8 cellular contexts compared by ENCODE assay signal in the genomic region with DNA sequence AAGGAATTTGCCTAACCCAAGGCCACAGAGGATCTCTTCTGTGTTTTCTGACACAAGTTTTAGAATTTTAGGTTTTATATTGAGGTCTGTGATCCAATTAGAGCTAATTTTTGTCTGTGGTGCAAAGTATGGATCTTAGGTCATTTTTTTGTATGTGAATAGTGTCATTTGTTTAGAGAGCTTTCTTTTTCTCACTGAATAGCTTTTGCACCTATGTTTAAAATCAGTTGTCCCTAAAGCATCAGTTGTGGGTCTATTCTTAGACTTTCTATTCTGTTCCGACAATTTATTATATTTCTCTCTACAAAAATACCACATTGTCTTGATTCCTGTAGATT. TPM values are rescaled to one million over a fixed set of nuclear protein-coding genes. Genes with fewer than 3 reads are reported as not detected.
DNase-seq lines count a peak whose midpoint lies in the region; ATAC-seq, FAIRE-seq and TF ChIP-seq lines count a peak whose summit lies in the region.

No MANE protein-coding gene starts in this region.

- H3K9me2 ChIP-seq in OCI-LY7 (ENCODE audit: insufficient read depth, low read length): no peaks in the 10 kb centered on the region

- H3K9me3 Mint-ChIP-seq in CD4-positive, CD25-positive, alpha-beta regulatory T cell: peaks cover 0 to 4% (median 0%) of the 10 kb centered on the region in 7 donors

- H3K27me3 Mint-ChIP-seq in CD4-positive, CD25-positive, alpha-beta regulatory T cell: no peaks in the 10 kb centered on the region

- FAIRE-seq in small intestine (lab: Jason Lieb, UNC): peak; percentile 10

- H3K4me2 ChIP-seq in OCI-LY7 (ENCODE audit: low read length): peak overlapping the region; percentile 82

- H3K79me2 ChIP-seq in OCI-LY7 (ENCODE audit: insufficient read depth, low read depth, low read length): peaks cover 18% of the 10 kb centered on the region; the same call in 1 of the 2 replicates

- no TSS peak for BruUV-seq in OCI-LY7 (replicated peaks; lab: Mats Ljungman, UMichigan)

- intact Hi-C loops in OCI-LY7 (cut with micrococcal nuclease; ENCODE audit: unreplicated experiment): no loop called here

- H3K27ac ChIP-seq in CD4-positive, CD25-positive, alpha-beta regulatory T cell (ENCODE audit: insufficient read depth, low read length, poor library complexity, severe bottlenecking): peak overlapping the region; percentile 87
- H3K27ac ChIP-seq in OCI-LY7 (ENCODE audit: low read depth, low read length, poor library complexity, severe bottlenecking) (peak overlapping the region; percentile 78), small intestine (ENCODE audit: low read depth in 1 of 2, low read length in 1 of 2) (peak overlapping the region in 1 of 2 donors; percentile 98)

- 4 to 45% (median 23%) methylated on average over 1 of the region's 1 CpG for WGBS in small intestine, 3 donors

- no peaks in the 10 kb centered on the region for H3K27me3 ChIP-seq in CD4-positive, CD25-positive, alpha-beta regulatory T cell (ENCODE audit: control insufficient read depth, insufficient read depth, low read length)
- H3K27me3 ChIP-seq in small intestine (ENCODE audit: control insufficient read depth in 2 of 2, insufficient read depth in 2 of 2, low read length in 2 of 2): no peaks in the 10 kb centered on the region

- peaks cover 14% of the 10 kb centered on the region for H3K4me1 ChIP-seq in CD4-positive, CD25-positive, alpha-beta regulatory T cell (ENCODE audit: control insufficient read depth, insufficient read depth, low read length, poor library complexity, severe bottlenecking)
- peaks cover 10% of the 10 kb centered on the region for H3K4me1 ChIP-seq in OCI-LY7 (ENCODE audit: insufficient read depth, low read length, poor library complexity, severe bottlenecking)
- H3K4me1 ChIP-seq in small intestine (ENCODE audit: control insufficient read depth in 2 of 2, insufficient read depth in 1 of 2, low read depth in 1 of 2, low read length in 1 of 2): no peaks in the 10 kb centered on the region

- CTCF ChIA-PET in OCI-LY7 (lab: Charles Lee; ENCODE audit: unreplicated experiment): no interaction called here

- H4K20me1 ChIP-seq in OCI-LY7 (ENCODE audit: insufficient read depth, low read length): peaks cover 10% of the 10 kb centered on the region; the same call in 1 of the 2 replicates

- peak overlapping the region; percentile 88 for H3K4me3 ChIP-seq in CD4-positive, CD25-positive, alpha-beta regulatory T cell (ENCODE audit: low read depth, low read length)
- H3K4me3 ChIP-seq in OCI-LY7 (ENCODE audit: low read depth, low read length, poor library complexity, severe bottlenecking) (peak overlapping the region; percentile 86), fibroblast of mammary gland (ENCODE audit: control insufficient read depth, low read depth, low read length) (peak overlapping the region; percentile 66), small intestine (ENCODE audit: low read depth in 1 of 2, low read length in 2 of 2) (peak overlapping the region in 1 of 2 donors; percentile 78)

- peaks cover 28% of the 10 kb centered on the region for H3K36me3 Mint-ChIP-seq in CD4-positive, CD25-positive, alpha-beta regulatory T cell

- peaks cover 23 to 51% (median 42%) of the 10 kb centered on the region in 4 donors for H3K4me1 Mint-ChIP-seq in CD4-positive, CD25-positive, alpha-beta regulatory T cell

- peaks cover 15% of the 10 kb centered on the region for H3K36me3 ChIP-seq in CD4-positive, CD25-positive, alpha-beta regulatory T cell (ENCODE audit: control insufficient read depth, insufficient read depth, low read length)
- H3K36me3 ChIP-seq in OCI-LY7 (ENCODE audit: insufficient read depth, low read length) (peaks cover 26% of the 10 kb centered on the region), small intestine (ENCODE audit: control insufficient read depth in 2 of 2, insufficient read depth in 2 of 2, low read length in 2 of 2) (peaks cover 2 to 3% of the 10 kb centered on the region in 2 donors)

- DNase-seq in CD4-positive, CD25-positive, alpha-beta regulatory T cell: no peak
- DNase-seq in OCI-LY7 (ENCODE audit: low spot score) (no peak), fibroblast of mammary gland (ENCODE audit: low read depth) (no peak), small intestine (no peak), epidermal melanocyte (ENCODE audit: insufficient read length, low spot score) (no peak), NCI-H510A (lab: John Stamatoyannopoulos, UW) (no peak), cortex of kidney (lab: John Stamatoyannopoulos, UW) (no peak)

- H3K9me3 ChIP-seq in CD4-positive, CD25-positive, alpha-beta regulatory T cell (ENCODE audit: control insufficient read depth in 2 of 2, low read length in 2 of 2): no peaks in the 10 kb centered on the region
- H3K9me3 ChIP-seq in OCI-LY7 (ENCODE audit: low read length) (no peaks in the 10 kb centered on the region), small intestine (ENCODE audit: control insufficient read depth, low read depth) (no peaks in the 10 kb centered on the region)

- peak overlapping the region; percentile 71; the same call in 1 of the 2 replicates for H2AFZ ChIP-seq in OCI-LY7 (ENCODE audit: low read length)

- H3K27ac Mint-ChIP-seq in CD4-positive, CD25-positive, alpha-beta regulatory T cell: peak overlapping the region; percentile 34 to 95 (median 92)

- ATAC-seq in CD4-positive, CD25-positive, alpha-beta regulatory T cell (ENCODE audit: low read depth in 2 of 2): no peak
- ATAC-seq in GM21529 (IDR thresholded peaks at IDR 0.05; ENCODE audit: unreplicated experiment): peak; percentile 11

- peak overlapping the region; percentile 92 to 96 (median 92) for H3K4me3 Mint-ChIP-seq in CD4-positive, CD25-positive, alpha-beta regulatory T cell

- POLR2A ChIA-PET in OCI-LY7 (lab: Charles Lee): interaction anchor here (0.6 to 1.5 kb wide), 7 partner anchors 10 to 1074 kb away, joined by 3 to 6 read pairs (median 3); a partner anchor contains a TSS

- no peak for TF ChIP-seq CTCF in OCI-LY7 (conservative IDR thresholded peaks at IDR 0.05; ENCODE audit: low read length)
- no peak for TF ChIP-seq CTCF in fibroblast of mammary gland (conservative IDR thresholded peaks at IDR 0.05; ENCODE audit: control insufficient read depth, insufficient read depth, low read depth, low read length)

RNA-seq across cellular contexts. Expression of a gene that starts 0.3 kb away (rescaled TPM):
- 57.3 TPM for total RNA-seq in CD4-positive, CD25-positive, alpha-beta regulatory T cell
- polyA plus RNA-seq in CD4-positive, CD25-positive, alpha-beta regulatory T cell: 10 to 100 TPM; 18.5 to 24.2 (median 20.5) TPM
- total RNA-seq in OCI-LY7 (2014; rRNA removed; shearing (Covaris generic)): 14.6 and 17.4 TPM in 2 replicates
- 18.8 and 23.2 TPM in 2 replicates for total RNA-seq in OCI-LY7 (2022)
- 1 to 10 TPM; 3.1 to 5.3 (median 3.5) TPM for polyA plus RNA-seq in small intestine

RNA-seq across cellular contexts. Expression of a gene that starts 41.3 kb away (rescaled TPM):
- 30.2 TPM for total RNA-seq in CD4-positive, CD25-positive, alpha-beta regulatory T cell
- 10 to 100 TPM; 69.7 to 81.8 (median 71.8) TPM for polyA plus RNA-seq in CD4-positive, CD25-positive, alpha-beta regulatory T cell
- total RNA-seq in OCI-LY7 (2014; rRNA removed; shearing (Covaris generic)): 19.8 and 37.3 TPM in 2 replicates
- 46.0 and 46.8 TPM in 2 replicates for total RNA-seq in OCI-LY7 (2022)
- 10 to 100 TPM; 10.5 to 13.9 (median 12.7) TPM for polyA plus RNA-seq in small intestine
